4 cellular contexts compared by ENCODE assay signal in genomic region chr11:2839395-2839941, GRCh38.
TF ChIP-seq lines count a peak whose summit lies in the region.

No MANE protein-coding gene starts in this region.

TF ChIP-seq in SK-N-SH, 30 proteins besides CTCF, POLR2A, EP300 and RAD21:
- TF ChIP-seq MXI1 (IDR thresholded peaks at IDR 0.05; ENCODE audit: low read depth, low read length) (peak; percentile 66; the same call in 1 of the 2 replicates), USF1 (IDR thresholded peaks at IDR 0.05; ENCODE audit: borderline replicate concordance, low read depth) (no peak)

TF ChIP-seq in SK-N-SH treated with all-trans-retinoic acid at 6 μM for 48 hours, 23 proteins besides CTCF, POLR2A, EP300 and RAD21 (continues in another document):
- TF ChIP-seq TSHZ2 (CRISPR knock-in tag; IDR thresholded peaks at IDR 0.05) (no peak), ZNF565 (CRISPR knock-in tag; conservative IDR thresholded peaks at IDR 0.05; ENCODE audit: low read depth) (no peak), ISL1 (CRISPR knock-in tag; IDR thresholded peaks at IDR 0.05) (no peak), POU6F1 (CRISPR knock-in tag; IDR thresholded peaks at IDR 0.05; ENCODE audit: borderline replicate concordance, low read depth) (no peak), GLIS3 (CRISPR knock-in tag; IDR thresholded peaks at IDR 0.05) (no peak), CSRNP3 (CRISPR knock-in tag; IDR thresholded peaks at IDR 0.05) (no peak), ZFP3 (CRISPR knock-in tag; IDR thresholded peaks at IDR 0.05) (no peak), TOX (CRISPR knock-in tag; IDR thresholded peaks at IDR 0.05; ENCODE audit: borderline replicate concordance) (no peak), ESRRG (CRISPR knock-in tag; IDR thresholded peaks at IDR 0.05) (no peak), PPARA (CRISPR knock-in tag; IDR thresholded peaks at IDR 0.05; ENCODE audit: borderline replicate concordance) (no peak), ZNF8 (CRISPR knock-in tag; IDR thresholded peaks at IDR 0.05) (no peak), ZFP30 (CRISPR knock-in tag; IDR thresholded peaks at IDR 0.05) (no peak), BACH2 (CRISPR knock-in tag; IDR thresholded peaks at IDR 0.05; ENCODE audit: borderline replicate concordance) (no peak), OSR1 (CRISPR knock-in tag; IDR thresholded peaks at IDR 0.05) (no peak), ZNF70 (CRISPR knock-in tag; IDR thresholded peaks at IDR 0.05) (no peak)

TF ChIP-seq in H1, 55 proteins besides CTCF, POLR2A, EP300 and RAD21 (continues in another document):
- no peak for TF ChIP-seq E2F6 (IDR thresholded peaks at IDR 0.05)
- no peak for TF ChIP-seq BRCA1 (IDR thresholded peaks at IDR 0.05; ENCODE audit: low read depth, low read length)
- no peak for TF ChIP-seq ASH2L (IDR thresholded peaks at IDR 0.05; ENCODE audit: low read length)
- TF ChIP-seq TAF1 (IDR thresholded peaks at IDR 0.05; ENCODE audit: low read depth, low read length), result no peak
- TF ChIP-seq TEAD4 (IDR thresholded peaks at IDR 0.05; ENCODE audit: low read depth, low read length), result no peak
- no peak for TF ChIP-seq TAF7 (optimal IDR thresholded peaks at IDR 0.05; ENCODE audit: borderline replicate concordance, low read depth, low read length)
- TF ChIP-seq ATF3 (IDR thresholded peaks at IDR 0.05; ENCODE audit: insufficient read depth, low read depth, low read length), result no peak
- TF ChIP-seq CHD7 (IDR thresholded peaks at IDR 0.05; ENCODE audit: insufficient replicate concordance, low read length), result no peak
- TF ChIP-seq KDM5A (IDR thresholded peaks at IDR 0.05; ENCODE audit: low read length), result no peak
- no peak for TF ChIP-seq HDAC6 (IDR thresholded peaks at IDR 0.05; ENCODE audit: low read depth, low read length)
- TF ChIP-seq SP4 (IDR thresholded peaks at IDR 0.05; ENCODE audit: low read length), result no peak
- no peak for TF ChIP-seq KDM4A (IDR thresholded peaks at IDR 0.05; ENCODE audit: low read depth, low read length, severe bottlenecking)
- no peak for TF ChIP-seq CREB1 (IDR thresholded peaks at IDR 0.05)

TF ChIP-seq in HEK293T, 16 proteins besides CTCF, POLR2A, EP300 and RAD21:
- no peak for TF ChIP-seq ZNF384 (IDR thresholded peaks at IDR 0.05)
- no peak for TF ChIP-seq ELF4 (IDR thresholded peaks at IDR 0.05)
- no peak for TF ChIP-seq SP1 (IDR thresholded peaks at IDR 0.05)
- TF ChIP-seq TARDBP (IDR thresholded peaks at IDR 0.05), result no peak
- TF ChIP-seq BHLHE40 (IDR thresholded peaks at IDR 0.05; ENCODE audit: borderline replicate concordance), result no peak
- no peak for TF ChIP-seq HDGF (IDR thresholded peaks at IDR 0.05; ENCODE audit: borderline replicate concordance)
- TF ChIP-seq PKNOX1 (IDR thresholded peaks at IDR 0.05), result no peak
